In genomic region chr4:184142121-184143000, GRCh38 we compare ENCODE assay signal across 21 cellular contexts.
"Had no signal": no experiment of that assay in that cellular context is flagged by ENCODE, and none has a peak within 500 bp of the region (broad histone marks: within the 10 kb centered on the region; RNA-seq: fewer than 3 reads in every experiment).

No MANE protein-coding gene starts in this region.

- H3K9me3 Mint-ChIP-seq: natural killer cell treated with Interleukin-12 subunit alpha and Interleukin-12 subunit beta and Interleukin-15 and Interleukin-18, amount 100 ng/mL, for 72 hours had no signal

- H3K4me1 Mint-ChIP-seq: mesothelial cell of epicardium had no signal

- DNase-seq: activated CD4-positive, alpha-beta T cell treated with anti-CD3 and anti-CD28 coated beads, Interleukin-2, amount 50 U/mL, for 1 hour; activated gamma-delta T cell treated with Interleukin-2 at 50 U/mL for 16 hours; activated T-cell treated with anti-CD3 and anti-CD28 coated beads, Interleukin-2, amount 50 U/mL, for 72 hours; adrenal gland; cortex of kidney; effector CD4-positive, alpha-beta T cell; gastrocnemius medialis; head of caudate nucleus; T1000; uterus had no signal

- H3K4me3 ChIP-seq: adrenal gland, breast epithelium, gastrocnemius medialis, prostate gland, right atrium auricular region, tibial nerve, uterus had no signal

- H3K27me3 ChIP-seq: adrenal gland, breast epithelium, gastrocnemius medialis, right atrium auricular region, tibial nerve, uterus had no signal

- H3K4me1 ChIP-seq: adrenal gland, breast epithelium, gastrocnemius medialis, prostate gland, right atrium auricular region, tibial nerve, uterus had no signal

- FAIRE-seq: astrocyte, keratinocyte had no signal

- ATAC-seq: activated naive CD4-positive, alpha-beta T cell treated with anti-CD3 and anti-CD28 coated beads, Interleukin-2, amount 50 U/mL, for 72 hours; activated T-cell treated with anti-CD3 and anti-CD28 coated beads, Interleukin-2, amount 50 U/mL, for 72 hours; esophagus mucosa; gastrocnemius medialis; natural killer cell treated with Interleukin-12 subunit alpha and Interleukin-12 subunit beta and Interleukin-15 and Interleukin-18, amount 100 ng/mL, for 72 hours had no signal

- H3K27ac Mint-ChIP-seq: activated naive CD4-positive, alpha-beta T cell treated with anti-CD3 and anti-CD28 coated beads, Interleukin-2, amount 50 U/mL, for 72 hours; activated T-cell treated with anti-CD3 and anti-CD28 coated beads, Interleukin-2, amount 50 U/mL, for 72 hours; mesothelial cell of epicardium; natural killer cell treated with Interleukin-12 subunit alpha and Interleukin-12 subunit beta and Interleukin-15 and Interleukin-18, amount 100 ng/mL, for 72 hours; stimulated activated naive CD8-positive, alpha-beta T cell treated with anti-CD3 and anti-CD28 coated beads, Interleukin-15, Interleukin-2, amounts not matched to agents 100 ng/mL and 50 ng/mL, for 24 hours had no signal

- H3K27ac ChIP-seq: adrenal gland, breast epithelium, gastrocnemius medialis, prostate gland, right atrium auricular region, tibial nerve, uterus had no signal

- H3K4me3 Mint-ChIP-seq: activated T-cell treated with anti-CD3 and anti-CD28 coated beads, Interleukin-2, amount 50 U/mL, for 72 hours; mesothelial cell of epicardium; natural killer cell treated with Interleukin-12 subunit alpha and Interleukin-12 subunit beta and Interleukin-15 and Interleukin-18, amount 100 ng/mL, for 72 hours; stimulated activated naive CD8-positive, alpha-beta T cell treated with anti-CD3 and anti-CD28 coated beads, Interleukin-15, Interleukin-2, amounts not matched to agents 100 ng/mL and 50 ng/mL, for 24 hours had no signal

- H3K9me3 ChIP-seq: adrenal gland, gastrocnemius medialis, prostate gland, uterus had no signal

- H3K36me3 ChIP-seq: adrenal gland, breast epithelium, gastrocnemius medialis, prostate gland, right atrium auricular region, tibial nerve, uterus had no signal
